In genomic region chr11:94877446-94878200, GRCh38 we compare ENCODE assay signal across 11 cellular contexts.
DNase-seq lines count a peak whose midpoint lies in the region; ATAC-seq and TF ChIP-seq lines count a peak whose summit lies in the region.
"Had no signal": no experiment of that assay in that cellular context is flagged by ENCODE, and none has a peak within 500 bp of the region (broad histone marks: within the 10 kb centered on the region; RNA-seq: fewer than 3 reads in every experiment).

No MANE protein-coding gene starts in this region.

- no peaks in the 10 kb centered on the region for H3K9me3 Mint-ChIP-seq in activated CD4-positive, alpha-beta T cell treated with anti-CD3 and anti-CD28 coated beads, Interleukin-2, amount 10 ng/mL, durations not matched to agents 7 days and 5 days
- H3K9me3 Mint-ChIP-seq in activated T-cell treated with anti-CD3 and anti-CD28 coated beads, Interleukin-2, amount 50 U/mL, for 24 hours = no peaks in the 10 kb centered on the region
- H3K9me3 Mint-ChIP-seq: central memory CD8-positive, alpha-beta T cell; T-helper 1 cell treated with Interleukin-12 subunit alpha and Interleukin-12 subunit beta and Interleukin-4 antibody, amounts not matched to agents 30 μg/mL and 1 μg/mL, for 36 hours had no signal

- POLR2A ChIA-PET in activated CD4-positive, alpha-beta T cell treated with anti-CD3 and anti-CD28 coated beads, Interleukin-2, amount 10 ng/mL, durations not matched to agents 7 days and 5 days (lab: Charles Lee) = no interaction called here

- H3K27ac ChIP-seq in adrenal gland (peak overlapping the region in 2 of 5 donors; percentile 72 to 77), right atrium auricular region (peak overlapping the region; percentile 64 to 76), stomach (peak overlapping the region in 3 of 5 donors; percentile 48 to 80 (median 70))

- 54 to 65% (median 56%) methylated on average over 8 to 11 of the region's 11 CpGs for WGBS in adrenal gland, 4 donors
- 80 to 86% (median 83%) methylated on average over 11 of the region's 11 CpGs for WGBS in stomach, 5 donors

- H3K4me3 Mint-ChIP-seq in activated CD4-positive, alpha-beta T cell treated with anti-CD3 and anti-CD28 coated beads, Interleukin-2, amount 10 ng/mL, durations not matched to agents 7 days and 5 days = no peak overlapping the region
- no peak overlapping the region for H3K4me3 Mint-ChIP-seq in activated T-cell treated with anti-CD3 and anti-CD28 coated beads, Interleukin-2, amount 50 U/mL, for 24 hours
- H3K4me3 Mint-ChIP-seq: central memory CD8-positive, alpha-beta T cell; T-helper 1 cell treated with Interleukin-12 subunit alpha and Interleukin-12 subunit beta and Interleukin-4 antibody, amounts not matched to agents 30 μg/mL and 1 μg/mL, for 36 hours had no signal

- peaks cover 16% of the 10 kb centered on the region for H3K4me1 Mint-ChIP-seq in activated CD4-positive, alpha-beta T cell treated with anti-CD3 and anti-CD28 coated beads, Interleukin-2, amount 10 ng/mL, durations not matched to agents 7 days and 5 days
- H3K4me1 Mint-ChIP-seq in activated T-cell treated with anti-CD3 and anti-CD28 coated beads, Interleukin-2, amount 50 U/mL, for 24 hours (ENCODE audit: low read depth) = peaks cover 30% of the 10 kb centered on the region

- DNase-seq in activated CD4-positive, alpha-beta T cell treated with anti-CD3 and anti-CD28 coated beads, Interleukin-2, amount 10 ng/mL, durations not matched to agents 7 days and 5 days = no peak
- DNase-seq in activated CD4-positive, alpha-beta T cell treated with anti-CD3 and anti-CD28 coated beads for 4 hours = no peak
- DNase-seq in adrenal gland = peak in 5 of 7 donors; percentile 37 to 66 (median 49)
- peak; percentile 64 for DNase-seq in right atrium auricular region (ENCODE audit: low spot score)
- no peak for DNase-seq in stomach
- DNase-seq in activated T-cell treated with anti-CD3 and anti-CD28 coated beads, Interleukin-2, amount 50 U/mL, for 24 hours = no peak

- ATAC-seq in HG03108 (IDR thresholded peaks at IDR 0.05; ENCODE audit: unreplicated experiment) (no peak), GM18870 (IDR thresholded peaks at IDR 0.05; ENCODE audit: unreplicated experiment) (no peak)

- peak overlapping the region; percentile 31 for H3K27ac Mint-ChIP-seq in activated CD4-positive, alpha-beta T cell treated with anti-CD3 and anti-CD28 coated beads, Interleukin-2, amount 10 ng/mL, durations not matched to agents 7 days and 5 days
- H3K27ac Mint-ChIP-seq in activated T-cell treated with anti-CD3 and anti-CD28 coated beads, Interleukin-2, amount 50 U/mL, for 24 hours = no peak overlapping the region

- no peak for TF ChIP-seq POLR2A in adrenal gland (IDR thresholded peaks at IDR 0.05)
- no peak for TF ChIP-seq POLR2A in stomach (IDR thresholded peaks at IDR 0.05)

- H3K4me3 ChIP-seq in adrenal gland (no peak overlapping the region), right atrium auricular region (no peak overlapping the region), stomach (no peak overlapping the region)
- H3K4me3 ChIP-seq: left lung had no signal

- H3K4me1 ChIP-seq in adrenal gland (replicated peaks in 1 of 2) (peaks cover 8 to 24% of the 10 kb centered on the region in 2 donors), right atrium auricular region (peaks cover 0 to 22% of the 10 kb centered on the region in 2 donors), stomach (peaks cover 3 to 35% (median 13%) of the 10 kb centered on the region in 4 donors)

- H3K27me3 ChIP-seq in adrenal gland (no peaks in the 10 kb centered on the region), right atrium auricular region (no peaks in the 10 kb centered on the region), stomach (no peaks in the 10 kb centered on the region)
- H3K27me3 ChIP-seq: left lung had no signal

- H3K36me3 Mint-ChIP-seq in activated CD4-positive, alpha-beta T cell treated with anti-CD3 and anti-CD28 coated beads, Interleukin-2, amount 10 ng/mL, durations not matched to agents 7 days and 5 days (ENCODE audit: low read depth) = no peaks in the 10 kb centered on the region
- H3K36me3 Mint-ChIP-seq in activated T-cell treated with anti-CD3 and anti-CD28 coated beads, Interleukin-2, amount 50 U/mL, for 24 hours (ENCODE audit: low read depth) = no peaks in the 10 kb centered on the region

- intact Hi-C loops in adrenal gland (cut with DNase I) = no loop called here
- intact Hi-C loops in stomach (cut with DNase I; ENCODE audit: low total_unique reads) = no loop called here

- TF ChIP-seq CTCF in adrenal gland (IDR thresholded peaks at IDR 0.05) (no peak), right atrium auricular region (IDR thresholded peaks at IDR 0.05) (no peak), stomach (IDR thresholded peaks at IDR 0.05) (no peak)

- TF ChIP-seq EP300 in stomach (IDR thresholded peaks at IDR 0.05) = no peak

- peaks cover 2% of the 10 kb centered on the region for H3K27me3 Mint-ChIP-seq in activated CD4-positive, alpha-beta T cell treated with anti-CD3 and anti-CD28 coated beads, Interleukin-2, amount 10 ng/mL, durations not matched to agents 7 days and 5 days
- no peaks in the 10 kb centered on the region for H3K27me3 Mint-ChIP-seq in activated T-cell treated with anti-CD3 and anti-CD28 coated beads, Interleukin-2, amount 50 U/mL, for 24 hours

- H3K9me3 ChIP-seq in adrenal gland (replicated peaks in 1 of 3) (no peaks in the 10 kb centered on the region), right atrium auricular region (no peaks in the 10 kb centered on the region), stomach (no peaks in the 10 kb centered on the region)
- H3K9me3 ChIP-seq: left lung had no signal

- CTCF ChIA-PET in activated CD4-positive, alpha-beta T cell treated with anti-CD3 and anti-CD28 coated beads, Interleukin-2, amount 10 ng/mL, durations not matched to agents 7 days and 5 days (lab: Charles Lee) = interaction anchor here (1.0 to 1.2 kb wide), 2 partner anchors 20 to 77 kb away, joined by 3 to 4 read pairs; no protein-coding TSS in a partner anchor

- no peaks in the 10 kb centered on the region for H3K36me3 ChIP-seq in adrenal gland (replicated peaks in 1 of 2)
- H3K36me3 ChIP-seq in right atrium auricular region = peaks cover 22% of the 10 kb centered on the region
- H3K36me3 ChIP-seq in stomach = peaks cover 0 to 47% (median 43%) of the 10 kb centered on the region in 4 donors

Comparison
In these comparisons a context has a peak if more than half of its experiments do, and no peak if none do; other contexts are left out.
1. DNase-seq: peak in adrenal gland (5 of 7) and right atrium auricular region (single experiment); none in activated CD4-positive, alpha-beta T cell treated with anti-CD3 and anti-CD28 coated beads, Interleukin-2, amount 10 ng/mL, durations not matched to agents 7 days and 5 days (single experiment), activated CD4-positive, alpha-beta T cell treated with anti-CD3 and anti-CD28 coated beads for 4 hours (0 of 2), stomach (single experiment) and activated T-cell treated with anti-CD3 and anti-CD28 coated beads, Interleukin-2, amount 50 U/mL, for 24 hours (single experiment).